In genomic region chr9:68454579-68455334, GRCh38 we compare ENCODE assay signal across 15 cellular contexts.
DNase-seq lines count a peak whose midpoint lies in the region; ATAC-seq and TF ChIP-seq lines count a peak whose summit lies in the region.
"Had no signal": no experiment of that assay in that cellular context is flagged by ENCODE, and none has a peak within 500 bp of the region (broad histone marks: within the 10 kb centered on the region; RNA-seq: fewer than 3 reads in every experiment).

No MANE protein-coding gene starts in this region.

- H3K27ac Mint-ChIP-seq in activated T-helper 17 cell treated with anti-CD3 and anti-CD28 coated beads, Interleukin-2, amount 50 U/mL, for 72 hours: no peak overlapping the region
- no peak overlapping the region for H3K27ac Mint-ChIP-seq in mesothelial cell of epicardium
- H3K27ac Mint-ChIP-seq: HFFc6 had no signal

- no peak for TF ChIP-seq POLR2A in stomach (IDR thresholded peaks at IDR 0.05)

- peak overlapping the region; percentile 41 for H3K27ac ChIP-seq in VCaP
- H3K27ac ChIP-seq in muscle layer of colon (ENCODE audit: low read depth, low read length): peak overlapping the region; percentile 62
- H3K27ac ChIP-seq in stomach: peak overlapping the region in 4 of 5 donors; percentile 35 to 83 (median 66)
- H3K27ac ChIP-seq: C4-2B had no signal

- no peak overlapping the region for H3K4me3 ChIP-seq in epithelial cell of proximal tubule (ENCODE audit: low read depth, low read length)
- no peak overlapping the region for H3K4me3 ChIP-seq in muscle layer of colon (ENCODE audit: low read depth in 1 of 2, low read length in 2 of 2)
- no peak overlapping the region for H3K4me3 ChIP-seq in stomach

- no peaks in the 10 kb centered on the region for H3K36me3 Mint-ChIP-seq in activated T-helper 17 cell treated with anti-CD3 and anti-CD28 coated beads, Interleukin-2, amount 50 U/mL, for 72 hours (ENCODE audit: low read depth)
- H3K36me3 Mint-ChIP-seq in mesothelial cell of epicardium: no peaks in the 10 kb centered on the region

- no peaks in the 10 kb centered on the region for H3K9me3 ChIP-seq in muscle layer of colon (ENCODE audit: low read length)
- H3K9me3 ChIP-seq in stomach: no peaks in the 10 kb centered on the region

- H3K27me3 Mint-ChIP-seq in activated T-helper 17 cell treated with anti-CD3 and anti-CD28 coated beads, Interleukin-2, amount 50 U/mL, for 72 hours: peaks cover 4% of the 10 kb centered on the region
- H3K27me3 Mint-ChIP-seq in mesothelial cell of epicardium (ENCODE audit: low read depth): no peaks in the 10 kb centered on the region

- H3K9me3 Mint-ChIP-seq in activated T-helper 17 cell treated with anti-CD3 and anti-CD28 coated beads, Interleukin-2, amount 50 U/mL, for 72 hours: no peaks in the 10 kb centered on the region
- no peaks in the 10 kb centered on the region for H3K9me3 Mint-ChIP-seq in mesothelial cell of epicardium

- 65 to 88% (median 78%) methylated on average over 13 of the region's 13 CpGs for WGBS in stomach, 5 donors

- no peaks in the 10 kb centered on the region for H3K4me1 Mint-ChIP-seq in activated T-helper 17 cell treated with anti-CD3 and anti-CD28 coated beads, Interleukin-2, amount 50 U/mL, for 72 hours
- peaks cover 18% of the 10 kb centered on the region for H3K4me1 Mint-ChIP-seq in mesothelial cell of epicardium

- no peak for TF ChIP-seq CTCF in VCaP (conservative IDR thresholded peaks at IDR 0.05)
- TF ChIP-seq CTCF in epithelial cell of proximal tubule (conservative IDR thresholded peaks at IDR 0.05; ENCODE audit: low read depth, low read length): no peak
- TF ChIP-seq CTCF in stomach (IDR thresholded peaks at IDR 0.05): no peak
- TF ChIP-seq CTCF in mesothelial cell of epicardium (IDR thresholded peaks at IDR 0.05; ENCODE audit: unreplicated experiment): no peak

- H3K36me3 ChIP-seq in muscle layer of colon (ENCODE audit: insufficient read depth, low read length) (peaks cover 5% of the 10 kb centered on the region), stomach (no peaks in the 10 kb centered on the region)

- H3K27me3 ChIP-seq in muscle layer of colon (ENCODE audit: control insufficient read depth in 1 of 2, insufficient read depth in 2 of 2, low read length in 2 of 2) (no peaks in the 10 kb centered on the region), stomach (no peaks in the 10 kb centered on the region)

- peaks cover 79% of the 10 kb centered on the region for H3K4me1 ChIP-seq in muscle layer of colon (ENCODE audit: insufficient read depth, low read length)
- peaks cover 0 to 59% (median 8%) of the 10 kb centered on the region in 4 donors for H3K4me1 ChIP-seq in stomach

- TF ChIP-seq EP300 in stomach (IDR thresholded peaks at IDR 0.05): peak; percentile 90

- DNase-seq in epithelial cell of proximal tubule (ENCODE audit: low read depth) (peak; percentile 18), stomach (no peak), mesothelial cell of epicardium (ENCODE audit: low spot score in 2 of 2, unreplicated experiment in 2 of 2) (no peak)
- DNase-seq: HFFc6, KG1, NCI-H1436, NCI-H2029, NCI-H2171, NCI-H748 treated with DMSO at 0.1 percent for 48 hours, RPMI8226 had no signal

- intact Hi-C loops in stomach (cut with DNase I; ENCODE audit: low total_unique reads): no loop called here

- no peak overlapping the region for H3K9ac ChIP-seq in muscle layer of colon (ENCODE audit: low read length)

- no peak overlapping the region for H3K4me3 Mint-ChIP-seq in activated T-helper 17 cell treated with anti-CD3 and anti-CD28 coated beads, Interleukin-2, amount 50 U/mL, for 72 hours
- no peak overlapping the region for H3K4me3 Mint-ChIP-seq in mesothelial cell of epicardium
- H3K4me3 Mint-ChIP-seq: HFFc6 had no signal

- ATAC-seq in activated T-helper 17 cell treated with anti-CD3 and anti-CD28 coated beads, Interleukin-2, amount 50 U/mL, for 72 hours (replicated peaks): no peak
- ATAC-seq in HG03378 (IDR thresholded peaks at IDR 0.05; ENCODE audit: unreplicated experiment): no peak
